Comparison of ENCODE assay signal across 9 cellular contexts in the genomic region with DNA sequence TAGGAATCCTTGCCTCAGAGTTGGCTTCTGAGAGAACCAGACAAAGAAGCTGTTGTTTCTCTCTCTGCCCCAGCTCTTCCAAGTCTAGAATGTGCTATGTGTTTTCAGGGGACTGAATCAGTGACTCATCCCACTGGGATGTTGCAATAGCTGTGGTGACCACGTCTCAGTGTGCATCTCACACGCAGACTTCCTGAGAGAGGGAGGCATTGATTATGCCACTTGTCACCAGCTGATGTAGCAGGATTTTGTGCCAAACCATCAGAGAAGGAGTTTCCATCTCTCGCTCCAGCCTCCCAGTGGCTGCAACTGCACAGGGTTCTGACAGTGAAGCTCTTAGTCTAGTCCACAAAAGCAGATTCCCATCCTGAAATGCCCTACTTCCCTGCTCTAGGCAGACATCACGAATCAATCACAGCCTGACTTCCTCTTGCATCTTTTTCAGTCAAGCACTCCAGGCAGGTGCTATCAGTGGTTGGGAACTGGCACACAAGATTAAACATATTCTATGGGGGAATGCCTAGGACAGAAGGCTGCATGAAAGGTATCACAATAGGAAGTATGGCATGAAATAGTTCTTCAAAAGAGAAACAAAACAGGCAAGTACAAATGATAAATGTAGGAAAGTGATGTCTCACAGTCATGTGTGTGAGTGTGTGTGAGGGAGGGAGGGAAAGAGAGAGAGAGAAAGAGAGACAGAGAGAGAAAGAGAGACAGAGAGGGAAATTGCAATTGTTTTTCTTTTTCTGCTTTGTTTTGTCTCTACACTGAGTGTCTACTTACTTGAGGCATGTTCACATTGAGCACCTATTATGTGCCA.
DNase-seq lines count a peak whose midpoint lies in the region; ATAC-seq and TF ChIP-seq lines count a peak whose summit lies in the region.
"Had no signal": no experiment of that assay in that cellular context is flagged by ENCODE, and none has a peak within 500 bp of the region (broad histone marks: within the 10 kb centered on the region; RNA-seq: fewer than 3 reads in every experiment).

No MANE protein-coding gene starts in this region.

- H3K27ac ChIP-seq in A673 (ENCODE audit: low read depth, low read length, poor library complexity, severe bottlenecking) = no peak overlapping the region
- no peak overlapping the region for H3K27ac ChIP-seq in mesendoderm (ENCODE audit: low read depth, low read length)
- H3K27ac ChIP-seq: ovary had no signal

- no peak overlapping the region for H2BK15ac ChIP-seq in mesendoderm (replicated peaks; ENCODE audit: low read depth)

- H2BK120ac ChIP-seq in mesendoderm (ENCODE audit: low read depth, low read length) = no peak overlapping the region

- H3K9ac ChIP-seq in mesendoderm (ENCODE audit: low read length) = no peak overlapping the region

- H2AK5ac ChIP-seq in mesendoderm (ENCODE audit: low read length) = no peak overlapping the region

- POLR2A ChIA-PET in A673 (lab: Charles Lee; ENCODE audit: low non-redundant PET) = interaction anchor here (0.8 kb wide), 1 partner anchor 409 kb away, joined by 3 read pairs; no protein-coding TSS in a partner anchor

- H3K4me3 ChIP-seq in A673 (ENCODE audit: low read depth, low read length, poor library complexity, severe bottlenecking) = no peak overlapping the region
- no peak overlapping the region for H3K4me3 ChIP-seq in choroid plexus epithelial cell (ENCODE audit: low read depth, low read length)
- H3K4me3 ChIP-seq in mesendoderm (ENCODE audit: low read length) = no peak overlapping the region
- H3K4me3 ChIP-seq: ovary had no signal

- DNase-seq in A673 (ENCODE audit: low spot score) (peak; percentile 84), LoVo (ENCODE audit: low spot score) (peak; percentile 50), choroid plexus epithelial cell (ENCODE audit: low read depth) (peak; percentile 90), mesendoderm (peak; percentile 83), NCI-H187 (lab: John Stamatoyannopoulos, UW) (no peak)

- WGBS in mesendoderm (ENCODE audit: extremely low coverage, insufficient coverage, low lambda C conversion rate) = no CpG with 5 or more reads among the region's 4 CpGs

- BruUV-seq in A673 (replicated peaks; lab: Mats Ljungman, UMichigan) = no TSS peak

- no peaks in the 10 kb centered on the region for H3K9me3 ChIP-seq in A673 (ENCODE audit: low read depth, low read length, poor library complexity, severe bottlenecking)
- H3K9me3 ChIP-seq: ovary had no signal

- TF ChIP-seq CTCF in A673 (conservative IDR thresholded peaks at IDR 0.05; ENCODE audit: low read depth, low read length) = no peak
- peak; percentile 31 for TF ChIP-seq CTCF in choroid plexus epithelial cell (conservative IDR thresholded peaks at IDR 0.05; ENCODE audit: low read depth, low read length)

- no peak overlapping the region for H3K4ac ChIP-seq in mesendoderm (ENCODE audit: low read depth, low read length)

- peaks cover 7% of the 10 kb centered on the region for H3K4me1 ChIP-seq in A673 (ENCODE audit: insufficient read depth, low read length, poor library complexity, severe bottlenecking)
- H3K4me1 ChIP-seq in mesendoderm (ENCODE audit: control insufficient read depth, low read depth, low read length) = no peaks in the 10 kb centered on the region

- ATAC-seq in GM18861 (IDR thresholded peaks at IDR 0.05; ENCODE audit: unreplicated experiment) = no peak
- ATAC-seq in GM18867 (IDR thresholded peaks at IDR 0.05; ENCODE audit: unreplicated experiment) = no peak
- no peak for ATAC-seq in HG03342 (IDR thresholded peaks at IDR 0.05; ENCODE audit: unreplicated experiment)

- no peak overlapping the region for H2BK5ac ChIP-seq in mesendoderm (ENCODE audit: low read length)

- H3K4me2 ChIP-seq in mesendoderm (ENCODE audit: low read length) = no peak overlapping the region

- intact Hi-C loops in A673 (cut with micrococcal nuclease; ENCODE audit: unreplicated experiment) = no loop called here

- H4K5ac ChIP-seq in mesendoderm (ENCODE audit: low read length) = no peak overlapping the region

- H4K8ac ChIP-seq in mesendoderm (ENCODE audit: low read depth, low read length) = no peak overlapping the region

- CTCF ChIA-PET in A673 (lab: Charles Lee) = no interaction called here

- H3K27me3 ChIP-seq in A673 (replicated peaks; ENCODE audit: insufficient read depth, low read depth, low read length, poor library complexity) (no peaks in the 10 kb centered on the region), mesendoderm (ENCODE audit: insufficient read depth, low read length, poor library complexity) (no peaks in the 10 kb centered on the region)
- H3K27me3 ChIP-seq: ovary had no signal

- no peaks in the 10 kb centered on the region for H3K79me2 ChIP-seq in mesendoderm (ENCODE audit: control insufficient read depth, insufficient read depth, low read length)

- H3K23ac ChIP-seq in mesendoderm (ENCODE audit: low read length) = no peak overlapping the region

- H3K36me3 ChIP-seq in A673 (ENCODE audit: insufficient read depth, low read length, poor library complexity, severe bottlenecking) (no peaks in the 10 kb centered on the region), mesendoderm (ENCODE audit: control insufficient read depth, insufficient read depth, low read length) (no peaks in the 10 kb centered on the region)
- H3K36me3 ChIP-seq: ovary had no signal

- no peak overlapping the region for H3K56ac ChIP-seq in mesendoderm (ENCODE audit: low read length)

- H3K18ac ChIP-seq in mesendoderm (ENCODE audit: low read length) = no peak overlapping the region

- no peaks in the 10 kb centered on the region for H3K79me1 ChIP-seq in mesendoderm (ENCODE audit: low read length)

Comparison
In these comparisons a context has a peak if more than half of its experiments do, and no peak if none do; other contexts are left out.
1. DNase-seq: peak in A673 (single experiment), LoVo (single experiment), choroid plexus epithelial cell (single experiment) and mesendoderm (single experiment); none in NCI-H187 (0 of 2).